Comparison of ENCODE assay signal across 10 cellular contexts in genomic region chr12:30691122-30691879, GRCh38. TPM values are rescaled to one million over a fixed set of nuclear protein-coding genes. Genes with fewer than 3 reads are reported as not detected.
DNase-seq lines count a peak whose midpoint lies in the region; ATAC-seq, FAIRE-seq and TF ChIP-seq lines count a peak whose summit lies in the region.
"Had no signal": no experiment of that assay in that cellular context is flagged by ENCODE, and none has a peak within 500 bp of the region (broad histone marks: within the 10 kb centered on the region; RNA-seq: fewer than 3 reads in every experiment).

No MANE protein-coding gene starts in this region.

- H3K4me1 ChIP-seq in H1 (replicated peaks in 1 of 4; ENCODE audit: control insufficient read depth in 3 of 4, insufficient read depth in 4 of 4, low read length in 3 of 4) (peaks cover 0 to 1% (median under 1%) of the 10 kb centered on the region in 4 experiments; a peak in 4 of 7 replicates), endodermal cell (ENCODE audit: control insufficient read depth, insufficient read depth, low read length) (peaks cover 4% of the 10 kb centered on the region)

- H4K8ac ChIP-seq in H1 (ENCODE audit: extremely low read depth, insufficient read depth, low read length): no peak overlapping the region

- H3K79me1 ChIP-seq in H1 (ENCODE audit: low read depth, low read length): peaks cover 6% of the 10 kb centered on the region; the same call in 1 of the 2 replicates

- WGBS in H1 (ENCODE audit: extremely low coverage in 1 of 2, insufficient coverage in 1 of 2, insufficient read length in 1 of 2, insufficient replicate concordance in 2 of 2, low coverage in 1 of 2, low lambda C conversion rate in 2 of 2, missing lambda C conversion rate in 1 of 2), 2 experiments: 86% methylated on average over 4 of the region's 4 CpGs; no CpG with 5 or more reads in 1 of the 2 experiments
- 87 to 96% methylated on average over 4 of the region's 4 CpGs for WGBS in endodermal cell (ENCODE audit: insufficient coverage in 1 of 2, insufficient read length in 1 of 2), 2 experiments

- TF ChIP-seq CTCF in H1 (IDR thresholded peaks at IDR 0.05; ENCODE audit: control extremely low read depth in 1 of 3, insufficient read depth in 1 of 3, low read depth in 1 of 3, low read length in 3 of 3) (no peak), osteocyte (IDR thresholded peaks at IDR 0.05) (no peak), endodermal cell (conservative IDR thresholded peaks at IDR 0.05) (no peak)

- H3K4ac ChIP-seq in H1 (replicated peaks; ENCODE audit: insufficient read length, low read depth, low read length): no peak overlapping the region

- H3K23me2 ChIP-seq in H1 (ENCODE audit: low read depth, low read length): peaks cover 12% of the 10 kb centered on the region

- DNase-seq in GM03348 (ENCODE audit: low spot score) (peak; percentile 76), NCI-H2196 treated with DMSO at 0.1 percent for 48 hours (lab: John Stamatoyannopoulos, UW; ENCODE audit: unreplicated experiment) (peak; percentile 31), H1 (ENCODE audit: low read depth in 1 of 2, low spot score in 2 of 2) (no peak), osteocyte (ENCODE audit: extremely low spot score, unreplicated experiment) (no peak), SKM-1 (lab: John Stamatoyannopoulos, UW; ENCODE audit: unreplicated experiment) (no peak), GM19238 (ENCODE audit: insufficient read length, low spot score) (no peak), endodermal cell (no peak)
- DNase-seq: activated gamma-delta T cell treated with Interleukin-2 at 50 U/mL for 16 hours had no signal

- peak overlapping the region; percentile 87 for H3K27ac Mint-ChIP-seq in osteocyte (ENCODE audit: unreplicated experiment)
- H3K27ac Mint-ChIP-seq in endodermal cell: no peak overlapping the region

- peak; percentile 45 for FAIRE-seq in H1 (lab: Jason Lieb, UNC)

- H3K36me3 ChIP-seq in H1 (ENCODE audit: control insufficient read depth in 2 of 4, insufficient read depth in 4 of 4, low read length in 3 of 4) (no peaks in the 10 kb centered on the region), endodermal cell (ENCODE audit: control insufficient read depth, insufficient read depth, low read length) (peaks cover under 1% of the 10 kb centered on the region)

- H3K27me3 Mint-ChIP-seq in osteocyte (ENCODE audit: unreplicated experiment) (no peaks in the 10 kb centered on the region), endodermal cell (ENCODE audit: insufficient read depth) (no peaks in the 10 kb centered on the region)

- CTCF ChIA-PET in H1 (lab: Charles Lee; ENCODE audit: partially characterized antibody): interaction anchor here (0.6 kb wide), 1 partner anchor 318 kb away, joined by 3 read pairs; no protein-coding TSS in a partner anchor

- H3K9me3 Mint-ChIP-seq in osteocyte (ENCODE audit: unreplicated experiment): no peaks in the 10 kb centered on the region
- no peaks in the 10 kb centered on the region for H3K9me3 Mint-ChIP-seq in endodermal cell

- no peak overlapping the region for H3K23ac ChIP-seq in H1 (ENCODE audit: insufficient read length)

- H2BK5ac ChIP-seq in H1 (ENCODE audit: low read depth, low read length): no peak overlapping the region; the same call in 1 of the 2 replicates

- H4K20me1 ChIP-seq in H1 (replicated peaks in 1 of 2; ENCODE audit: control insufficient read depth in 1 of 2, insufficient read depth in 2 of 2, low read length in 2 of 2): peaks cover 0 to 11% of the 10 kb centered on the region in 2 experiments

- H3K4me3 Mint-ChIP-seq in osteocyte (ENCODE audit: unreplicated experiment) (no peak overlapping the region), endodermal cell (no peak overlapping the region)

- H2BK12ac ChIP-seq in H1 (ENCODE audit: low read depth, low read length): no peak overlapping the region; the same call in 1 of the 2 replicates

- H3K36me3 Mint-ChIP-seq in osteocyte (ENCODE audit: unreplicated experiment) (peaks cover 2% of the 10 kb centered on the region), endodermal cell (ENCODE audit: low read depth) (no peaks in the 10 kb centered on the region)

- 0 out of 2 replicates have a peak overlapping the region, but pooled peaks have one; percentile 7 for H2AK5ac ChIP-seq in H1 (ENCODE audit: low read depth, low read length)

- H4K91ac ChIP-seq in H1 (replicated peaks; ENCODE audit: insufficient read length, low read length): no peak overlapping the region

- no peak overlapping the region for H3K18ac ChIP-seq in H1 (ENCODE audit: extremely low read depth, low read length)

- no peak overlapping the region for H2BK120ac ChIP-seq in H1 (replicated peaks; ENCODE audit: low read depth, low read length)

- no peak overlapping the region for H3K14ac ChIP-seq in H1 (ENCODE audit: insufficient read length)

- TF ChIP-seq EP300 in H1 (IDR thresholded peaks at IDR 0.05; ENCODE audit: borderline replicate concordance in 1 of 2, low read depth in 2 of 2, low read length in 2 of 2): no peak

- TF ChIP-seq POLR2A in H1 (IDR thresholded peaks at IDR 0.05; ENCODE audit: control extremely low read depth in 1 of 2, low read depth in 2 of 2, low read length in 2 of 2): no peak

- H3K27ac ChIP-seq in H1 (ENCODE audit: low read depth, low read length) (no peak overlapping the region), endodermal cell (ENCODE audit: low read depth, low read length) (no peak overlapping the region)
- H3K27ac ChIP-seq: PC-9 had no signal

- POLR2A ChIA-PET in H1 (lab: Charles Lee; ENCODE audit: partially characterized antibody): interaction anchor here (0.9 kb wide), 1 partner anchor 35 kb away, joined by 3 read pairs; no protein-coding TSS in a partner anchor

- H3K9me3 ChIP-seq in H1 (ENCODE audit: insufficient read depth in 2 of 2, low read depth in 1 of 2, low read length in 1 of 2): no peaks in the 10 kb centered on the region
- no peaks in the 10 kb centered on the region for H3K9me3 ChIP-seq in endodermal cell (ENCODE audit: control insufficient read depth, low read length)

- H3K56ac ChIP-seq in H1 (replicated peaks; ENCODE audit: insufficient read length, low read depth, low read length): no peak overlapping the region

- no peak overlapping the region for H4K5ac ChIP-seq in H1 (ENCODE audit: insufficient read length, low read depth, low read length)

- H3K4me2 ChIP-seq in H1 (ENCODE audit: insufficient read depth in 1 of 2, low read depth in 2 of 2, low read length in 2 of 2): no peak overlapping the region
- H3K4me2 ChIP-seq: PC-9 had no signal

- no peak overlapping the region for H2BK15ac ChIP-seq in H1 (ENCODE audit: low read length)

- H3K79me2 ChIP-seq in H1 (ENCODE audit: control insufficient read depth in 1 of 2, insufficient read depth in 2 of 2, low read length in 2 of 2): peaks cover 0 to 41% of the 10 kb centered on the region in 2 experiments; a peak in 2 of 4 replicates

- H3K9ac ChIP-seq in H1 (replicated peaks in 1 of 4; ENCODE audit: extremely low read depth in 1 of 4, low read depth in 3 of 4, low read length in 3 of 4): no peak overlapping the region
- H3K9ac ChIP-seq in endodermal cell (ENCODE audit: extremely low read depth, low read length, poor library complexity, severe bottlenecking): no peak overlapping the region

- no peak overlapping the region for H3K4me3 ChIP-seq in H1 (ENCODE audit: extremely low read depth in 1 of 4, insufficient read depth in 2 of 4, low read depth in 3 of 4, low read length in 4 of 4)
- H3K4me3 ChIP-seq in endodermal cell (ENCODE audit: low read length): no peak overlapping the region
- H3K4me3 ChIP-seq: PC-9 had no signal

- H3K4me1 Mint-ChIP-seq in osteocyte (ENCODE audit: unreplicated experiment) (peaks cover 62% of the 10 kb centered on the region), endodermal cell (peaks cover 15% of the 10 kb centered on the region)

- H2AFZ ChIP-seq in H1 (ENCODE audit: low read length): no peak overlapping the region
- H2AFZ ChIP-seq: PC-9 had no signal

- no peak for ATAC-seq in HG02938 (IDR thresholded peaks at IDR 0.05; ENCODE audit: unreplicated experiment)

- TF ChIP-seq RAD21 in H1 (IDR thresholded peaks at IDR 0.05 in 1 of 2, conservative IDR thresholded peaks at IDR 0.05 in 1 of 2; ENCODE audit: low read depth in 2 of 2, low read length in 2 of 2): no peak

- H3K27me3 ChIP-seq in H1 (replicated peaks in 1 of 4; ENCODE audit: control insufficient read depth in 3 of 4, extremely low read depth in 1 of 4, insufficient read depth in 3 of 4, low read length in 3 of 4) (no peaks in the 10 kb centered on the region), endodermal cell (ENCODE audit: control insufficient read depth, insufficient read depth, low read length, poor library complexity, severe bottlenecking) (no peaks in the 10 kb centered on the region)

- no peak overlapping the region for H2BK20ac ChIP-seq in H1 (ENCODE audit: low read length)

TF ChIP-seq in H1, 55 proteins besides CTCF, POLR2A, EP300 and RAD21 (continues in another document):
- TF ChIP-seq TEAD4 (IDR thresholded peaks at IDR 0.05; ENCODE audit: low read depth, low read length) (no peak), POLR2AphosphoS5 (IDR thresholded peaks at IDR 0.05; ENCODE audit: low read depth, low read length) (no peak), BACH1 (IDR thresholded peaks at IDR 0.05; ENCODE audit: low read length) (no peak), KDM5A (IDR thresholded peaks at IDR 0.05; ENCODE audit: low read length) (no peak), SP1 (IDR thresholded peaks at IDR 0.05; ENCODE audit: low read depth, low read length) (no peak), YY1 (IDR thresholded peaks at IDR 0.05; ENCODE audit: low read depth, low read length) (no peak), TBP (IDR thresholded peaks at IDR 0.05; ENCODE audit: low read depth, low read length) (no peak), JUND (IDR thresholded peaks at IDR 0.05; ENCODE audit: low read length) (no peak)
- TF ChIP-seq, protein P1, sequence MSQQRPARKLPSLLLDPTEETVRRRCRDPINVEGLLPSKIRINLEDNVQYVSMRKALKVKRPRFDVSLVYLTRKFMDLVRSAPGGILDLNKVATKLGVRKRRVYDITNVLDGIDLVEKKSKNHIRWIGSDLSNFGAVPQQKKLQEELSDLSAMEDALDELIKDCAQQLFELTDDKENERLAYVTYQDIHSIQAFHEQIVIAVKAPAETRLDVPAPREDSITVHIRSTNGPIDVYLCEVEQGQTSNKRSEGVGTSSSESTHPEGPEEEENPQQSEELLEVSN (IDR thresholded peaks at IDR 0.05): no peak

RNA-seq across cellular contexts. Expression of gene IPO8, which starts 4.4 kb away (rescaled TPM):
- total RNA-seq in H1 (2021; fragmentation: NEBNext Ultra II Directional; extraction: Animal tissue kit (Norgen Biotek cat#: 25700)): 51.0 and 59.8 TPM in 2 replicates
- polyA plus RNA-seq in H1 (2011; rRNA removed): 7.2 and 10.2 TPM in 2 replicates
- 10.7 TPM for polyA plus RNA-seq in H1 (2011; cell fraction: cytosol; rRNA removed)
- polyA plus RNA-seq in H1 (2011; cell fraction: nucleus; rRNA removed): 6.0 TPM
- polyA plus RNA-seq in H1 (2012, experiment 1 of 2): 24.4 to 30.9 TPM (median 29.4 TPM) in 4 replicates
- 1.7 TPM for polyA plus RNA-seq in H1 (2012, experiment 2 of 2)
- polyA plus RNA-seq in H1 (2013, experiment 1 of 2): 24.2 TPM
- polyA plus RNA-seq in H1 (2013, experiment 2 of 2): 24.5 TPM
- polyA minus RNA-seq in H1 (2011; rRNA and poly(A)+ RNA removed): 41.5 and 65.4 TPM in 2 replicates
- polyA minus RNA-seq in H1 (2011; cell fraction: cytosol; rRNA and poly(A)+ RNA removed): 19.4 TPM
- 29.1 TPM for polyA minus RNA-seq in H1 (2011; cell fraction: nucleus; rRNA and poly(A)+ RNA removed)
- total RNA-seq in osteocyte: 46.2 and 51.4 TPM in 2 replicates
- total RNA-seq in endodermal cell: 10 to 100 TPM; 39.4 to 80.0 TPM
- polyA plus RNA-seq in endodermal cell (2013, experiment 1 of 2): 28.8 TPM
- 28.2 TPM for polyA plus RNA-seq in endodermal cell (2013, experiment 2 of 2)

Comparison
In these comparisons a context has a peak if more than half of its experiments do, and no peak if none do; other contexts are left out.
1. DNase-seq: peak in GM03348 (single experiment) and NCI-H2196 treated with DMSO at 0.1 percent for 48 hours (single experiment); none in H1 (0 of 2), osteocyte (single experiment), SKM-1 (single experiment), GM19238 (single experiment) and endodermal cell (single experiment).